20 cellular contexts compared by ENCODE assay signal in the genomic region with DNA sequence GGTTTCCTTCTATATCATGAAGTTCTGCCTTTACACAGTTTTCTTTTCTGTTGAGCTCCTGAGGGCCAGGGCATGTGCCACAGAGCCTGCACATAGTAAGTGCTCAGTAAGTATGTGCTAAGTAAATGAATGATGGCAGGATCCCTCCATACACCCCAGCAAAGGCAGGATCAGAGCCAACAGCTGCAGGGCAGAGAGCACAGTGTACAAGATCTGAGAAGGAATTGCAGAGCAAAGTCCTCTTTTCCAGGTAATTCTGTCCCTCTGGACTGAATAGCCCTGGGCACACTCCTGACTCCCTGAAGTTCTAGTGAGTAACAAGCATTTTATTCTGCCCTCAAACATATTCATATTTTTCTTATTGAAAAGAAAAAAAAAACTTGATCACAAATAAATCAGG.
"Had no signal": no experiment of that assay in that cellular context is flagged by ENCODE, and none has a peak within 500 bp of the region (broad histone marks: within the 10 kb centered on the region; RNA-seq: fewer than 3 reads in every experiment).

No MANE protein-coding gene starts in this region.

- DNase-seq: cerebellar nuclear complex; dermis blood vessel endothelial cell; dorsolateral prefrontal cortex; effector CD4-positive, alpha-beta T cell; effector memory CD4-positive, alpha-beta T cell; foreskin keratinocyte; heart left ventricle; hippocampal formation; left lung; left ventricle myocardium superior; lower lobe of right lung; mesenchymal stem cell; naive B cell had no signal

- H3K4me3 ChIP-seq: coronary artery, dorsolateral prefrontal cortex, esophagus muscularis mucosa, gastroesophageal sphincter, heart left ventricle, left lung, lower lobe of right lung had no signal

- FAIRE-seq: endothelial cell of umbilical vein, frontal cortex, islet of Langerhans, keratinocyte had no signal

- H3K9me3 ChIP-seq: esophagus muscularis mucosa, gastroesophageal sphincter, heart left ventricle, left lung, lower lobe of right lung had no signal

- ATAC-seq: foreskin keratinocyte, gastroesophageal sphincter, heart left ventricle, left lung, left ventricle myocardium superior, lower lobe of right lung had no signal

- H3K27ac ChIP-seq: coronary artery, dorsolateral prefrontal cortex, esophagus muscularis mucosa, foreskin keratinocyte, gastroesophageal sphincter, left lung, lower lobe of right lung had no signal

- H3K36me3 ChIP-seq: esophagus muscularis mucosa, gastroesophageal sphincter, heart left ventricle, left lung, lower lobe of right lung had no signal

- H3K27me3 ChIP-seq: dorsolateral prefrontal cortex, esophagus muscularis mucosa, foreskin keratinocyte, gastroesophageal sphincter, heart left ventricle, left lung had no signal
